7 cellular contexts compared by ENCODE assay signal in the genomic region with DNA sequence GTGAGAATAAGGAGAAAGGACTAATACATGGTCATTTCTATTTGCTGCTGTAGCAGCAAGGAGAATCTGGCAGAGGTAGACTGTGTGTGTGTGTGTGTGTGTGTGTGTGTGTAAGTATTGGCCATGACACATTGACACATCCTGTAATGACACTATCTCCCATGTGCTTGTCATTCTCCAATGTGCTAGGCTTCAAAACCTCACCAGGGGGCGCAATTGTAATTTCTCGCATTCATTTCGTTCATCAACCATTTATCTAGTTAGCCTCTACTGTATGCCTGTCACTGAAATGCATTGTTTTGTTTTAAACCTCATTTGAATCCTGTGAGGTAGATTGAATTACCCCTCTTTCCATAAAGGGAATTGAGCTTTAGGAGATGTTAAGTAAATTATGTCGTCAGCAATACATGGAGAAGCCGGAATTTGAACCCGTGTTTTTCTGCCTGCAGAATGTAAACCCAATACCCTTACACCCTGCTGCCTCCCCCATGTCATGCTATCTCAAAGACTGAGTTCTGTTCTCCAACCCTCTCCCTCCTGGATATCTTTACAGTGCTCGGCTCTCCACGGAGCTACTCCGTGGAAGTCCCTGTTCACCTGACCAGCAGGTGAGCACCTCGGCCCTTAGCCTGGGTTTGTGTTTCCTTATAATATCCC.
DNase-seq lines count a peak whose midpoint lies in the region; TF ChIP-seq lines count a peak whose summit lies in the region.

No MANE protein-coding gene starts in this region.

- H3K4me3 ChIP-seq in GM06990 (replicated peaks; ENCODE audit: low read depth, low read length) (no peak overlapping the region), HFF-Myc (replicated peaks; ENCODE audit: low read depth, low read length) (no peak overlapping the region), tibial nerve (no peak overlapping the region)

- no peak for TF ChIP-seq EP300 in tibial nerve (IDR thresholded peaks at IDR 0.05)

- H3K27ac ChIP-seq in VCaP = no peak overlapping the region
- no peak overlapping the region for H3K27ac ChIP-seq in tibial nerve

- no peaks in the 10 kb centered on the region for H3K9me3 ChIP-seq in tibial nerve

- TF ChIP-seq CTCF in GM06990 (IDR thresholded peaks at IDR 0.05; ENCODE audit: insufficient read depth, low read length, poor library complexity, severe bottlenecking) (peak; percentile 62), HFF-Myc (IDR thresholded peaks at IDR 0.05; ENCODE audit: low read depth, low read length, missing control alignments) (peak; percentile 67), VCaP (conservative IDR thresholded peaks at IDR 0.05) (peak; percentile 81), tibial nerve (IDR thresholded peaks at IDR 0.05) (peak; percentile 39 to 66 (median 51))

- H3K4me1 ChIP-seq in tibial nerve = no peaks in the 10 kb centered on the region

- no peak for TF ChIP-seq POLR2A in tibial nerve (IDR thresholded peaks at IDR 0.05)

- H3K27me3 ChIP-seq in GM06990 (replicated peaks; ENCODE audit: control insufficient read depth, insufficient read depth, low read length) (no peaks in the 10 kb centered on the region), tibial nerve (no peaks in the 10 kb centered on the region)

- DNase-seq in GM06990 (ENCODE audit: extremely low read depth, insufficient read length) (no peak), HFF-Myc (ENCODE audit: extremely low read depth, low read depth) (peak; percentile 63), NCI-H2107 (lab: John Stamatoyannopoulos, UW) (peak; percentile 55), dermis microvascular lymphatic vessel endothelial cell (ENCODE audit: low read depth in 2 of 2) (peak; percentile 61 to 73), midbrain (lab: John Stamatoyannopoulos, UW) (peak; percentile 51), tibial nerve (ENCODE audit: low spot score in 2 of 2) (peak in 1 of 2 donors; percentile 32)

- WGBS in tibial nerve, 2 donors = 68% methylated on average over 10 of the region's 10 CpGs

- H3K36me3 ChIP-seq in GM06990 (ENCODE audit: control insufficient read depth, insufficient read depth, low read length) (no peaks in the 10 kb centered on the region), tibial nerve (no peaks in the 10 kb centered on the region)
